ENCODE assay signal across 1 cellular context in the genomic region with DNA sequence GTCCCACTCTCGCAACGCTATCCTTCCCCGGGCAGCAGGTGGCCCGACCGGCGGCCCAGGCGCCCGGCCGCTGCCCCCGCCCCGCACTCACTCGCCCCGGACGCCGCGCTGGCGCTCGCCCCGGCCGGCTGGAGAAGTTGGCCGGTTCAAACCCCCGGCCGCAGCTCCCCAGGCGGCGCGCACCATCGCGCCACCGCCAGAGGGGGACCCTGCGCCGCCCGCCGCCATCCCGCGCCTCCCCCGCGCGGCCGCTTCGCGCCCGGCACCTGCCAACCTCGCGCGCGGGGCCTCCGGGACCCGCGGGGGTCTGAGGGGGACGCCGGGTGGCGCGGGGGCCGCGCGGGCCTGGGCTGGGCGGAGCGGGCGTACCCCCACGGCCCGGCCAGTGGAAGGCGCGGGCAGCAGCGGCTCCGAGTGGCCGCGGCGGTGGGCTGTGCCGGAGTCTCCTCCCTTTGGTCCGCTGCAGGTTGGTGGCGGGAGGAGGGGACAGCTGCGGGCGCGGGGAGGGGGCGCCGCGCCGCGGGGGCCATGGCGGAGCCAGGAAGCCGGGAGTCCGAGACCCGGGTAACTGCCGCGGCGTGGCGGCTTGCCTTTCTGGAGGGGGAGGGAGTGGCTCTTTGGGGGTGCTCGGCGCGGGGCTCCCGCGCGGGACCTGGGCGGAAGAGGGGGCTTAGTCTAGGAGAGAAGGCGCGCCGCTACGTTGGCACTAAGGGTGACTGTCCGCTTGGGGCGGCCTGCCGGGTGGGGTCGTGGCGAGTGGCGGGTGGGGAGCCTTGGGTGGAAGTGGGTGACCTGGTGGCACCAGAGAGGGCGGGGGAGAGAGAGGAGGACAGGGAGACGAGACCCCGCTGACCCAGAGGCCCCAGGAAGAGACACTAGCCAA.
TF ChIP-seq lines count a peak whose summit lies in the region.

A gene (plus strand): TSS at position 434 of the 883 bp plus-strand sequence. CDS start 95 bp downstream, at position 529.
A gene (minus strand): TSS at position 139 of the 883 bp plus-strand sequence. CDS start 715 bp downstream, outside the sequence.

TF ChIP-seq in HepG2, 621 proteins besides CTCF, POLR2A, EP300 and RAD21 (continued from another document and continues in another):
- TF ChIP-seq, protein P1, sequence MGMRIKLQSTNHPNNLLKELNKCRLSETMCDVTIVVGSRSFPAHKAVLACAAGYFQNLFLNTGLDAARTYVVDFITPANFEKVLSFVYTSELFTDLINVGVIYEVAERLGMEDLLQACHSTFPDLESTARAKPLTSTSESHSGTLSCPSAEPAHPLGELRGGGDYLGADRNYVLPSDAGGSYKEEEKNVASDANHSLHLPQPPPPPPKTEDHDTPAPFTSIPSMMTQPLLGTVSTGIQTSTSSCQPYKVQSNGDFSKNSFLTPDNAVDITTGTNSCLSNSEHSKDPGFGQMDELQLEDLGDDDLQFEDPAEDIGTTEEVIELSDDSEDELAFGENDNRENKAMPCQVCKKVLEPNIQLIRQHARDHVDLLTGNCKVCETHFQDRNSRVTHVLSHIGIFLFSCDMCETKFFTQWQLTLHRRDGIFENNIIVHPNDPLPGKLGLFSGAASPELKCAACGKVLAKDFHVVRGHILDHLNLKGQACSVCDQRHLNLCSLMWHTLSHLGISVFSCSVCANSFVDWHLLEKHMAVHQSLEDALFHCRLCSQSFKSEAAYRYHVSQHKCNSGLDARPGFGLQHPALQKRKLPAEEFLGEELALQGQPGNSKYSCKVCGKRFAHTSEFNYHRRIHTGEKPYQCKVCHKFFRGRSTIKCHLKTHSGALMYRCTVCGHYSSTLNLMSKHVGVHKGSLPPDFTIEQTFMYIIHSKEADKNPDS (CRISPR knock-in tag; IDR thresholded peaks at IDR 0.05), result no peak
- no peak for TF ChIP-seq CHD2 (IDR thresholded peaks at IDR 0.05; ENCODE audit: low read depth, low read length)
- TF ChIP-seq ZNF501 (CRISPR knock-in tag; IDR thresholded peaks at IDR 0.05), result no peak; the same call in 1 of the 2 replicates
- TF ChIP-seq KDM5A (IDR thresholded peaks at IDR 0.05; ENCODE audit: borderline replicate concordance, low read length), result peak; percentile 42; the same call in 1 of the 2 replicates
- TF ChIP-seq POLR2AphosphoS5 (IDR thresholded peaks at IDR 0.05; ENCODE audit: low read depth, low read length), result peak; percentile 32
- TF ChIP-seq RNF2 (conservative IDR thresholded peaks at IDR 0.05; ENCODE audit: low read depth), result no peak
- TF ChIP-seq ZNF782 (CRISPR knock-in tag; IDR thresholded peaks at IDR 0.05; ENCODE audit: borderline replicate concordance), result no peak
- peak; percentile 43 for TF ChIP-seq GABPB1 (CRISPR knock-in tag; IDR thresholded peaks at IDR 0.05)
- peak; percentile 28 for TF ChIP-seq HOXA3 (CRISPR knock-in tag; IDR thresholded peaks at IDR 0.05)
- TF ChIP-seq POLR2G (IDR thresholded peaks at IDR 0.05; ENCODE audit: low read depth, low read length), result peak; percentile 82
- TF ChIP-seq ZFX (CRISPR knock-in tag; IDR thresholded peaks at IDR 0.05; ENCODE audit: low read depth), result peak; percentile 32
- TF ChIP-seq BRD4 (CRISPR knock-in tag; IDR thresholded peaks at IDR 0.05), result no peak
- TF ChIP-seq GATA4 (IDR thresholded peaks at IDR 0.05; ENCODE audit: borderline replicate concordance, low read depth), result 0 out of 2 replicates have a peak, but pooled peaks have one; percentile 21
- TF ChIP-seq, protein P2, sequence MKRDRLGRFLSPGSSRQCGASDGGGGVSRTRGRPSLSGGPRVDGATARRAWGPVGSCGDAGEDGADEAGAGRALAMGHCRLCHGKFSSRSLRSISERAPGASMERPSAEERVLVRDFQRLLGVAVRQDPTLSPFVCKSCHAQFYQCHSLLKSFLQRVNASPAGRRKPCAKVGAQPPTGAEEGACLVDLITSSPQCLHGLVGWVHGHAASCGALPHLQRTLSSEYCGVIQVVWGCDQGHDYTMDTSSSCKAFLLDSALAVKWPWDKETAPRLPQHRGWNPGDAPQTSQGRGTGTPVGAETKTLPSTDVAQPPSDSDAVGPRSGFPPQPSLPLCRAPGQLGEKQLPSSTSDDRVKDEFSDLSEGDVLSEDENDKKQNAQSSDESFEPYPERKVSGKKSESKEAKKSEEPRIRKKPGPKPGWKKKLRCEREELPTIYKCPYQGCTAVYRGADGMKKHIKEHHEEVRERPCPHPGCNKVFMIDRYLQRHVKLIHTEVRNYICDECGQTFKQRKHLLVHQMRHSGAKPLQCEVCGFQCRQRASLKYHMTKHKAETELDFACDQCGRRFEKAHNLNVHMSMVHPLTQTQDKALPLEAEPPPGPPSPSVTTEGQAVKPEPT (CRISPR knock-in tag; IDR thresholded peaks at IDR 0.05; ENCODE audit: low read depth), result no peak
- TF ChIP-seq NPAS2 (CRISPR knock-in tag; IDR thresholded peaks at IDR 0.05; ENCODE audit: borderline replicate concordance), result no peak
- TF ChIP-seq, protein P3, sequence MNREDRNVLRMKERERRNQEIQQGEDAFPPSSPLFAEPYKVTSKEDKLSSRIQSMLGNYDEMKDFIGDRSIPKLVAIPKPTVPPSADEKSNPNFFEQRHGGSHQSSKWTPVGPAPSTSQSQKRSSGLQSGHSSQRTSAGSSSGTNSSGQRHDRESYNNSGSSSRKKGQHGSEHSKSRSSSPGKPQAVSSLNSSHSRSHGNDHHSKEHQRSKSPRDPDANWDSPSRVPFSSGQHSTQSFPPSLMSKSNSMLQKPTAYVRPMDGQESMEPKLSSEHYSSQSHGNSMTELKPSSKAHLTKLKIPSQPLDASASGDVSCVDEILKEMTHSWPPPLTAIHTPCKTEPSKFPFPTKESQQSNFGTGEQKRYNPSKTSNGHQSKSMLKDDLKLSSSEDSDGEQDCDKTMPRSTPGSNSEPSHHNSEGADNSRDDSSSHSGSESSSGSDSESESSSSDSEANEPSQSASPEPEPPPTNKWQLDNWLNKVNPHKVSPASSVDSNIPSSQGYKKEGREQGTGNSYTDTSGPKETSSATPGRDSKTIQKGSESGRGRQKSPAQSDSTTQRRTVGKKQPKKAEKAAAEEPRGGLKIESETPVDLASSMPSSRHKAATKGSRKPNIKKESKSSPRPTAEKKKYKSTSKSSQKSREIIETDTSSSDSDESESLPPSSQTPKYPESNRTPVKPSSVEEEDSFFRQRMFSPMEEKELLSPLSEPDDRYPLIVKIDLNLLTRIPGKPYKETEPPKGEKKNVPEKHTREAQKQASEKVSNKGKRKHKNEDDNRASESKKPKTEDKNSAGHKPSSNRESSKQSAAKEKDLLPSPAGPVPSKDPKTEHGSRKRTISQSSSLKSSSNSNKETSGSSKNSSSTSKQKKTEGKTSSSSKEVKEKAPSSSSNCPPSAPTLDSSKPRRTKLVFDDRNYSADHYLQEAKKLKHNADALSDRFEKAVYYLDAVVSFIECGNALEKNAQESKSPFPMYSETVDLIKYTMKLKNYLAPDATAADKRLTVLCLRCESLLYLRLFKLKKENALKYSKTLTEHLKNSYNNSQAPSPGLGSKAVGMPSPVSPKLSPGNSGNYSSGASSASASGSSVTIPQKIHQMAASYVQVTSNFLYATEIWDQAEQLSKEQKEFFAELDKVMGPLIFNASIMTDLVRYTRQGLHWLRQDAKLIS (CRISPR knock-in tag; IDR thresholded peaks at IDR 0.05), result no peak
- peak; percentile 13 for TF ChIP-seq ZNF883 (CRISPR knock-in tag; IDR thresholded peaks at IDR 0.05; ENCODE audit: not compliant biosample characterization)
- TF ChIP-seq HNRNPL (IDR thresholded peaks at IDR 0.05; ENCODE audit: low read depth, low read length), result peak; percentile 79; the same call in 1 of the 2 replicates
- TF ChIP-seq ZFP82 (CRISPR knock-in tag; IDR thresholded peaks at IDR 0.05; ENCODE audit: borderline replicate concordance), result peak; percentile 92; the same call in 1 of the 2 replicates
- 0 out of 2 replicates have a peak, but pooled peaks have one; percentile 51 for TF ChIP-seq NCOA1 (CRISPR knock-in tag; IDR thresholded peaks at IDR 0.05)
- no peak for TF ChIP-seq LCORL (IDR thresholded peaks at IDR 0.05)
- TF ChIP-seq LCORL (CRISPR knock-in tag; IDR thresholded peaks at IDR 0.05), result peak; percentile 40; the same call in 1 of the 2 replicates
- no peak for TF ChIP-seq ZBTB7A (CRISPR knock-in tag; IDR thresholded peaks at IDR 0.05)
- TF ChIP-seq RFX5 (IDR thresholded peaks at IDR 0.05; ENCODE audit: low read depth, low read length), result no peak
- peak; percentile 25 for TF ChIP-seq MED8 (CRISPR knock-in tag; IDR thresholded peaks at IDR 0.05; ENCODE audit: insufficient replicate concordance)
- 0 out of 2 replicates have a peak, but pooled peaks have one; percentile 18 for TF ChIP-seq RORA (CRISPR knock-in tag; IDR thresholded peaks at IDR 0.05)
- no peak for TF ChIP-seq PLRG1 (conservative IDR thresholded peaks at IDR 0.05)
- TF ChIP-seq, protein P4, sequence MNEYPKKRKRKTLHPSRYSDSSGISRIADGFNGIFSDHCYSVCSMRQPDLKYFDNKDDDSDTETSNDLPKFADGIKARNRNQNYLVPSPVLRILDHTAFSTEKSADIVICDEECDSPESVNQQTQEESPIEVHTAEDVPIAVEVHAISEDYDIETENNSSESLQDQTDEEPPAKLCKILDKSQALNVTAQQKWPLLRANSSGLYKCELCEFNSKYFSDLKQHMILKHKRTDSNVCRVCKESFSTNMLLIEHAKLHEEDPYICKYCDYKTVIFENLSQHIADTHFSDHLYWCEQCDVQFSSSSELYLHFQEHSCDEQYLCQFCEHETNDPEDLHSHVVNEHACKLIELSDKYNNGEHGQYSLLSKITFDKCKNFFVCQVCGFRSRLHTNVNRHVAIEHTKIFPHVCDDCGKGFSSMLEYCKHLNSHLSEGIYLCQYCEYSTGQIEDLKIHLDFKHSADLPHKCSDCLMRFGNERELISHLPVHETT (CRISPR knock-in tag; conservative IDR thresholded peaks at IDR 0.05), result no peak
- TF ChIP-seq ZNF589 (CRISPR knock-in tag; conservative IDR thresholded peaks at IDR 0.05), result no peak
- peak; percentile 51 for TF ChIP-seq RBM39 (IDR thresholded peaks at IDR 0.05; ENCODE audit: low read depth, low read length, poor library complexity, severe bottlenecking)
- TF ChIP-seq, protein P5, sequence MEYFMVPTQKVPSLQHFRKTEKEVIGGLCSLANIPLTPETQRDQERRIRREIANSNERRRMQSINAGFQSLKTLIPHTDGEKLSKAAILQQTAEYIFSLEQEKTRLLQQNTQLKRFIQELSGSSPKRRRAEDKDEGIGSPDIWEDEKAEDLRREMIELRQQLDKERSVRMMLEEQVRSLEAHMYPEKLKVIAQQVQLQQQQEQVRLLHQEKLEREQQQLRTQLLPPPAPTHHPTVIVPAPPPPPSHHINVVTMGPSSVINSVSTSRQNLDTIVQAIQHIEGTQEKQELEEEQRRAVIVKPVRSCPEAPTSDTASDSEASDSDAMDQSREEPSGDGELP (IDR thresholded peaks at IDR 0.05; ENCODE audit: borderline replicate concordance, low read depth), result peak; percentile 75; the same call in 1 of the 2 replicates
- TF ChIP-seq FOSL1 (CRISPR knock-in tag; IDR thresholded peaks at IDR 0.05; ENCODE audit: borderline replicate concordance), result no peak
- peak; percentile 28 for TF ChIP-seq ARNT2 (CRISPR knock-in tag; IDR thresholded peaks at IDR 0.05; ENCODE audit: low read depth)
- TF ChIP-seq, protein P6, sequence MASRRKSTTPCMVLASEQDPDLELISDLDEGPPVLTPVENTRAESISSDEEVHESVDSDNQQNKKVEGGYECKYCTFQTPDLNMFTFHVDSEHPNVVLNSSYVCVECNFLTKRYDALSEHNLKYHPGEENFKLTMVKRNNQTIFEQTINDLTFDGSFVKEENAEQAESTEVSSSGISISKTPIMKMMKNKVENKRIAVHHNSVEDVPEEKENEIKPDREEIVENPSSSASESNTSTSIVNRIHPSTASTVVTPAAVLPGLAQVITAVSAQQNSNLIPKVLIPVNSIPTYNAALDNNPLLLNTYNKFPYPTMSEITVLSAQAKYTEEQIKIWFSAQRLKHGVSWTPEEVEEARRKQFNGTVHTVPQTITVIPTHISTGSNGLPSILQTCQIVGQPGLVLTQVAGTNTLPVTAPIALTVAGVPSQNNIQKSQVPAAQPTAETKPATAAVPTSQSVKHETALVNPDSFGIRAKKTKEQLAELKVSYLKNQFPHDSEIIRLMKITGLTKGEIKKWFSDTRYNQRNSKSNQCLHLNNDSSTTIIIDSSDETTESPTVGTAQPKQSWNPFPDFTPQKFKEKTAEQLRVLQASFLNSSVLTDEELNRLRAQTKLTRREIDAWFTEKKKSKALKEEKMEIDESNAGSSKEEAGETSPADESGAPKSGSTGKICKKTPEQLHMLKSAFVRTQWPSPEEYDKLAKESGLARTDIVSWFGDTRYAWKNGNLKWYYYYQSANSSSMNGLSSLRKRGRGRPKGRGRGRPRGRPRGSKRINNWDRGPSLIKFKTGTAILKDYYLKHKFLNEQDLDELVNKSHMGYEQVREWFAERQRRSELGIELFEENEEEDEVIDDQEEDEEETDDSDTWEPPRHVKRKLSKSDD (CRISPR knock-in tag; IDR thresholded peaks at IDR 0.05; ENCODE audit: low read depth), result 0 out of 2 replicates have a peak, but pooled peaks have one; percentile 9
- 0 out of 2 replicates have a peak, but pooled peaks have one; percentile 2 for TF ChIP-seq SIX1 (CRISPR knock-in tag; IDR thresholded peaks at IDR 0.05; ENCODE audit: borderline replicate concordance)
- no peak for TF ChIP-seq CREM (IDR thresholded peaks at IDR 0.05)
- TF ChIP-seq CREM (CRISPR knock-in tag; IDR thresholded peaks at IDR 0.05), result no peak
- no peak for TF ChIP-seq ZNF879 (CRISPR knock-in tag; IDR thresholded peaks at IDR 0.05)
- TF ChIP-seq TAF1 (CRISPR knock-in tag; IDR thresholded peaks at IDR 0.05), result peak; percentile 38; the same call in 1 of the 2 replicates
- TF ChIP-seq HOXA7 (CRISPR knock-in tag; IDR thresholded peaks at IDR 0.05), result no peak
- TF ChIP-seq ZNF790 (CRISPR knock-in tag; IDR thresholded peaks at IDR 0.05; ENCODE audit: borderline replicate concordance), result no peak
- TF ChIP-seq, protein P7, sequence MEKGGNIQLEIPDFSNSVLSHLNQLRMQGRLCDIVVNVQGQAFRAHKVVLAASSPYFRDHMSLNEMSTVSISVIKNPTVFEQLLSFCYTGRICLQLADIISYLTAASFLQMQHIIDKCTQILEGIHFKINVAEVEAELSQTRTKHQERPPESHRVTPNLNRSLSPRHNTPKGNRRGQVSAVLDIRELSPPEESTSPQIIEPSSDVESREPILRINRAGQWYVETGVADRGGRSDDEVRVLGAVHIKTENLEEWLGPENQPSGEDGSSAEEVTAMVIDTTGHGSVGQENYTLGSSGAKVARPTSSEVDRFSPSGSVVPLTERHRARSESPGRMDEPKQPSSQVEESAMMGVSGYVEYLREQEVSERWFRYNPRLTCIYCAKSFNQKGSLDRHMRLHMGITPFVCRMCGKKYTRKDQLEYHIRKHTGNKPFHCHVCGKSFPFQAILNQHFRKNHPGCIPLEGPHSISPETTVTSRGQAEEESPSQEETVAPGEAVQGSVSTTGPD (CRISPR knock-in tag; IDR thresholded peaks at IDR 0.05), result no peak
- TF ChIP-seq MAZ (IDR thresholded peaks at IDR 0.05; ENCODE audit: borderline replicate concordance, low read depth, low read length), result peak; percentile 77; the same call in 1 of the 2 replicates
- peak; percentile 65; the same call in 1 of the 2 replicates for TF ChIP-seq MAZ (CRISPR knock-in tag; IDR thresholded peaks at IDR 0.05; ENCODE audit: low read depth)
